Comparison of ENCODE assay signal across 9 cellular contexts in genomic region chr7:89003619-89003956, GRCh38.
DNase-seq lines count a peak whose midpoint lies in the region; ATAC-seq and TF ChIP-seq lines count a peak whose summit lies in the region.
"Had no signal": no experiment of that assay in that cellular context is flagged by ENCODE, and none has a peak within 500 bp of the region (broad histone marks: within the 10 kb centered on the region; RNA-seq: fewer than 3 reads in every experiment).

No MANE protein-coding gene starts in this region.

- H2AFZ ChIP-seq in ACC112 (ENCODE audit: low read length, unreplicated experiment) (no peak overlapping the region), MM.1S (ENCODE audit: low read length) (peak overlapping the region; percentile 35; the same call in 1 of the 2 replicates), smooth muscle cell (ENCODE audit: low read depth) (no peak overlapping the region), osteoblast (ENCODE audit: low read length) (no peak overlapping the region)

- H3K4me2 ChIP-seq in MM.1S (ENCODE audit: low read depth, low read length) (peak overlapping the region; percentile 70), smooth muscle cell (no peak overlapping the region), osteoblast (ENCODE audit: insufficient read depth, low read length) (no peak overlapping the region)

- peaks cover 8% of the 10 kb centered on the region; the same call in 1 of the 2 replicates for H3F3A ChIP-seq in MM.1S (ENCODE audit: insufficient read depth, low read length)
- no peaks in the 10 kb centered on the region for H3F3A ChIP-seq in smooth muscle cell (ENCODE audit: low read depth)

- no peaks in the 10 kb centered on the region for H3K9me2 ChIP-seq in MM.1S (replicated peaks; ENCODE audit: insufficient read depth, low read length)

- H3K27ac ChIP-seq in ACC112 (ENCODE audit: low read depth, low read length), result no peak overlapping the region
- H3K27ac ChIP-seq in MM.1S (ENCODE audit: low read length), result peak overlapping the region; percentile 46; the same call in 1 of the 2 replicates
- no peak overlapping the region for H3K27ac ChIP-seq in smooth muscle cell (ENCODE audit: low read depth)
- no peak overlapping the region for H3K27ac ChIP-seq in osteoblast (ENCODE audit: low read depth, low read length)

- H3K79me2 ChIP-seq in ACC112 (ENCODE audit: control insufficient read depth, insufficient read depth, low read length, unreplicated experiment) (no peaks in the 10 kb centered on the region), MM.1S (ENCODE audit: low read length) (no peaks in the 10 kb centered on the region), smooth muscle cell (ENCODE audit: low read depth) (no peaks in the 10 kb centered on the region), osteoblast (ENCODE audit: insufficient read depth, low read length) (no peaks in the 10 kb centered on the region)

- no peaks in the 10 kb centered on the region for H4K20me1 ChIP-seq in MM.1S (ENCODE audit: insufficient read depth, low read length)
- H4K20me1 ChIP-seq in smooth muscle cell (ENCODE audit: low read depth), result no peaks in the 10 kb centered on the region
- no peaks in the 10 kb centered on the region for H4K20me1 ChIP-seq in osteoblast (ENCODE audit: insufficient read depth, low read length)

- H3K9me3 ChIP-seq in MM.1S (replicated peaks; ENCODE audit: insufficient read depth, low read length) (no peaks in the 10 kb centered on the region), smooth muscle cell (replicated peaks; ENCODE audit: low read depth) (no peaks in the 10 kb centered on the region), osteoblast (ENCODE audit: low read depth, low read length) (no peaks in the 10 kb centered on the region)

- H3K4me1 ChIP-seq in ACC112 (ENCODE audit: control insufficient read depth, insufficient read depth, low read length, unreplicated experiment), result no peaks in the 10 kb centered on the region
- peaks cover 12% of the 10 kb centered on the region; the same call in 1 of the 2 replicates for H3K4me1 ChIP-seq in MM.1S (ENCODE audit: low read length)
- no peaks in the 10 kb centered on the region for H3K4me1 ChIP-seq in smooth muscle cell (ENCODE audit: low read depth)
- no peaks in the 10 kb centered on the region for H3K4me1 ChIP-seq in osteoblast (ENCODE audit: insufficient read depth, low read length)

- H3K4me3 ChIP-seq in ACC112 (ENCODE audit: low read depth, low read length) (peak overlapping the region; percentile 74; the same call in 1 of the 2 replicates), MM.1S (ENCODE audit: low read length) (peak overlapping the region; percentile 45), smooth muscle cell (no peak overlapping the region), osteoblast (ENCODE audit: insufficient read depth, low read length) (no peak overlapping the region)

- 75% methylated on average over 2 of the region's 2 CpGs for WGBS in smooth muscle cell (ENCODE audit: low lambda C conversion rate)

- TF ChIP-seq CTCF in MM.1S (IDR thresholded peaks at IDR 0.05; ENCODE audit: low read length) (no peak), smooth muscle cell (IDR thresholded peaks at IDR 0.05; ENCODE audit: borderline replicate concordance, insufficient read depth, poor library complexity, severe bottlenecking) (no peak), osteoblast (IDR thresholded peaks at IDR 0.05; ENCODE audit: extremely low read depth, low read depth, low read length) (no peak)

- peak overlapping the region; percentile 1; the same call in 1 of the 2 replicates for H3K9ac ChIP-seq in MM.1S (ENCODE audit: low read length)
- no peak overlapping the region for H3K9ac ChIP-seq in smooth muscle cell (ENCODE audit: low read depth)

- ATAC-seq in GM18870 (IDR thresholded peaks at IDR 0.05; ENCODE audit: unreplicated experiment), result peak; percentile 62
- peak; percentile 40 for ATAC-seq in HG02763 (IDR thresholded peaks at IDR 0.05; ENCODE audit: unreplicated experiment)

- H3K36me3 ChIP-seq in ACC112 (ENCODE audit: insufficient read depth, low read length), result no peaks in the 10 kb centered on the region
- no peaks in the 10 kb centered on the region for H3K36me3 ChIP-seq in MM.1S (replicated peaks; ENCODE audit: insufficient read depth, low read length)
- no peaks in the 10 kb centered on the region for H3K36me3 ChIP-seq in smooth muscle cell (ENCODE audit: low read depth)
- no peaks in the 10 kb centered on the region for H3K36me3 ChIP-seq in osteoblast (ENCODE audit: insufficient read depth, low read length)

- peak; percentile 50 for DNase-seq in MM.1S
- DNase-seq in NCI-H510A (lab: John Stamatoyannopoulos, UW), result no peak
- DNase-seq in smooth muscle cell (lab: John Stamatoyannopoulos, UW; ENCODE audit: unreplicated experiment), result no peak
- no peak for DNase-seq in NCI-H1417 (lab: John Stamatoyannopoulos, UW)
- DNase-seq in osteoblast (ENCODE audit: insufficient read length, low spot score, missing footprints), result no peak
- DNase-seq: COR-L47 had no signal

- H3K27me3 ChIP-seq in ACC112 (ENCODE audit: insufficient read depth, low read length) (no peaks in the 10 kb centered on the region), MM.1S (replicated peaks; ENCODE audit: insufficient read depth, low read length) (no peaks in the 10 kb centered on the region), smooth muscle cell (ENCODE audit: low read depth) (no peaks in the 10 kb centered on the region), osteoblast (ENCODE audit: insufficient read depth, low read length) (no peaks in the 10 kb centered on the region)

Comparison
In these comparisons a context has a peak if more than half of its experiments do, and no peak if none do; other contexts are left out.
1. H3K4me3 ChIP-seq: peak in ACC112 (single experiment) and MM.1S (single experiment); none in smooth muscle cell (single experiment) and osteoblast (single experiment).